17 cellular contexts compared by ENCODE assay signal in genomic region chr18:62280058-62280457, GRCh38. TPM values are rescaled to one million over a fixed set of nuclear protein-coding genes. Genes with fewer than 3 reads are reported as not detected.
DNase-seq lines count a peak whose midpoint lies in the region; ATAC-seq and FAIRE-seq lines count a peak whose summit lies in the region.
"Had no signal": no experiment of that assay in that cellular context is flagged by ENCODE, and none has a peak within 500 bp of the region (broad histone marks: within the 10 kb centered on the region; RNA-seq: fewer than 3 reads in every experiment).

No MANE protein-coding gene starts in this region.

- peaks cover 12% of the 10 kb centered on the region for H3K4me1 Mint-ChIP-seq in activated T-helper 17 cell treated with anti-CD3 and anti-CD28 coated beads, Interleukin-2, amount 50 U/mL, for 72 hours
- peaks cover 20% of the 10 kb centered on the region for H3K4me1 Mint-ChIP-seq in stimulated activated effector memory CD8-positive, alpha-beta T cell treated with anti-CD3 and anti-CD28 coated beads, Interleukin-12 subunit alpha, Interleukin-12 subunit beta, amount 100 ng/mL, for 72 hours
- H3K4me1 Mint-ChIP-seq in activated CD4-positive, alpha-beta T cell treated with anti-CD3 and anti-CD28 coated beads for 36 hours: peaks cover 25% of the 10 kb centered on the region

- ATAC-seq in activated T-helper 17 cell treated with anti-CD3 and anti-CD28 coated beads, Interleukin-2, amount 50 U/mL, for 72 hours (replicated peaks): peak; percentile 31
- peak; percentile 59 for ATAC-seq in stimulated activated effector memory CD8-positive, alpha-beta T cell treated with anti-CD3 and anti-CD28 coated beads, Interleukin-12 subunit alpha, Interleukin-12 subunit beta, amount 100 ng/mL, for 72 hours
- ATAC-seq in activated CD4-positive, alpha-beta T cell treated with anti-CD3 and anti-CD28 coated beads for 36 hours: no peak
- no peak for ATAC-seq in GM21381 (IDR thresholded peaks at IDR 0.05; ENCODE audit: unreplicated experiment)

- no peak for FAIRE-seq in HTR-8/SVneo (lab: Jason Lieb, UNC)

- H3K27ac Mint-ChIP-seq in activated T-helper 17 cell treated with anti-CD3 and anti-CD28 coated beads, Interleukin-2, amount 50 U/mL, for 72 hours: no peak overlapping the region
- no peak overlapping the region for H3K27ac Mint-ChIP-seq in stimulated activated effector memory CD8-positive, alpha-beta T cell treated with anti-CD3 and anti-CD28 coated beads, Interleukin-12 subunit alpha, Interleukin-12 subunit beta, amount 100 ng/mL, for 72 hours
- H3K27ac Mint-ChIP-seq in activated CD4-positive, alpha-beta T cell treated with anti-CD3 and anti-CD28 coated beads for 36 hours: no peak overlapping the region

- CTCF ChIA-PET in activated CD4-positive, alpha-beta T cell treated with anti-CD3 and anti-CD28 coated beads for 36 hours (lab: Charles Lee): interaction anchor here (1.1 to 1.4 kb wide), 4 partner anchors 28 to 77 kb away, joined by 3 to 4 read pairs (median 3); no protein-coding TSS in a partner anchor

- H3K36me3 Mint-ChIP-seq in activated T-helper 17 cell treated with anti-CD3 and anti-CD28 coated beads, Interleukin-2, amount 50 U/mL, for 72 hours (ENCODE audit: low read depth): peaks cover 53% of the 10 kb centered on the region
- peaks cover 85% of the 10 kb centered on the region for H3K36me3 Mint-ChIP-seq in stimulated activated effector memory CD8-positive, alpha-beta T cell treated with anti-CD3 and anti-CD28 coated beads, Interleukin-12 subunit alpha, Interleukin-12 subunit beta, amount 100 ng/mL, for 72 hours
- H3K36me3 Mint-ChIP-seq in activated CD4-positive, alpha-beta T cell treated with anti-CD3 and anti-CD28 coated beads for 36 hours (ENCODE audit: low read depth): peaks cover 34% of the 10 kb centered on the region

- DNase-seq in NCI-H748 (lab: John Stamatoyannopoulos, UW; ENCODE audit: unreplicated experiment): peak; percentile 34
- no peak for DNase-seq in NCI-H748 treated with DMSO at 0.1 percent for 48 hours (lab: John Stamatoyannopoulos, UW)
- DNase-seq in NCI-H1417 treated with DMSO at 0.1 percent for 48 hours (lab: John Stamatoyannopoulos, UW): peak; percentile 66
- DNase-seq in stimulated activated effector memory CD8-positive, alpha-beta T cell treated with anti-CD3 and anti-CD28 coated beads, Interleukin-12 subunit alpha, Interleukin-12 subunit beta, amount 100 ng/mL, for 72 hours (ENCODE audit: low spot score in 2 of 2): no peak
- no peak for DNase-seq in activated CD4-positive, alpha-beta T cell treated with anti-CD3 and anti-CD28 coated beads for 36 hours
- no peak for DNase-seq in HTR-8/SVneo (ENCODE audit: insufficient read length, low spot score)
- DNase-seq: 8988T; Karpas-422; NCI-H1436 treated with DMSO at 0.1 percent for 48 hours; NCI-H2227 treated with DMSO at 0.1 percent for 48 hours; NK-92 treated with Interleukin-12 subunit alpha and Interleukin-12 subunit beta, amount 100 ng/mL, for 24 hours; PC-9; Right ventricle myocardium superior; RPMI8226 had no signal

- no peaks in the 10 kb centered on the region for H3K27me3 Mint-ChIP-seq in activated T-helper 17 cell treated with anti-CD3 and anti-CD28 coated beads, Interleukin-2, amount 50 U/mL, for 72 hours
- no peaks in the 10 kb centered on the region for H3K27me3 Mint-ChIP-seq in activated CD4-positive, alpha-beta T cell treated with anti-CD3 and anti-CD28 coated beads for 36 hours

- POLR2A ChIA-PET in activated CD4-positive, alpha-beta T cell treated with anti-CD3 and anti-CD28 coated beads for 36 hours (lab: Charles Lee): interaction anchor here (0.9 kb wide), 1 partner anchor 21 kb away, joined by 3 read pairs; no protein-coding TSS in a partner anchor

- no peaks in the 10 kb centered on the region for H3K9me3 Mint-ChIP-seq in activated T-helper 17 cell treated with anti-CD3 and anti-CD28 coated beads, Interleukin-2, amount 50 U/mL, for 72 hours
- H3K9me3 Mint-ChIP-seq in stimulated activated effector memory CD8-positive, alpha-beta T cell treated with anti-CD3 and anti-CD28 coated beads, Interleukin-12 subunit alpha, Interleukin-12 subunit beta, amount 100 ng/mL, for 72 hours: no peaks in the 10 kb centered on the region
- no peaks in the 10 kb centered on the region for H3K9me3 Mint-ChIP-seq in activated CD4-positive, alpha-beta T cell treated with anti-CD3 and anti-CD28 coated beads for 36 hours (ENCODE audit: low read depth)

- H3K4me3 Mint-ChIP-seq in activated T-helper 17 cell treated with anti-CD3 and anti-CD28 coated beads, Interleukin-2, amount 50 U/mL, for 72 hours: no peak overlapping the region
- no peak overlapping the region for H3K4me3 Mint-ChIP-seq in stimulated activated effector memory CD8-positive, alpha-beta T cell treated with anti-CD3 and anti-CD28 coated beads, Interleukin-12 subunit alpha, Interleukin-12 subunit beta, amount 100 ng/mL, for 72 hours
- H3K4me3 Mint-ChIP-seq in activated CD4-positive, alpha-beta T cell treated with anti-CD3 and anti-CD28 coated beads for 36 hours: no peak overlapping the region

- intact Hi-C loops in activated CD4-positive, alpha-beta T cell treated with anti-CD3 and anti-CD28 coated beads for 36 hours (cut with DNase I, micrococcal nuclease): loop anchor here (2.0 to 5.0 kb wide), 3 partner anchors 117 to 227 kb away; no protein-coding TSS in a partner anchor

RNA-seq across cellular contexts. Expression of gene TNFRSF11A, which starts 45.1 kb away (rescaled TPM):
- 10 to 100 TPM; 26.8 to 41.9 TPM for total RNA-seq in activated T-helper 17 cell treated with anti-CD3 and anti-CD28 coated beads, Interleukin-2, amount 50 U/mL, for 72 hours
- total RNA-seq in activated CD4-positive, alpha-beta T cell treated with anti-CD3 and anti-CD28 coated beads for 36 hours: 1 to 10 TPM; 6.9 to 9.3 TPM
- total RNA-seq: SJSA1 had no signal

Comparison
In these comparisons a context has a peak if more than half of its experiments do, and no peak if none do; other contexts are left out.
1. DNase-seq: peak in NCI-H748 (single experiment) and NCI-H1417 treated with DMSO at 0.1 percent for 48 hours (single experiment); none in NCI-H748 treated with DMSO at 0.1 percent for 48 hours (single experiment), stimulated activated effector memory CD8-positive, alpha-beta T cell treated with anti-CD3 and anti-CD28 coated beads, Interleukin-12 subunit alpha, Interleukin-12 subunit beta, amount 100 ng/mL, for 72 hours (0 of 2), activated CD4-positive, alpha-beta T cell treated with anti-CD3 and anti-CD28 coated beads for 36 hours (single experiment) and HTR-8/SVneo (single experiment).
2. ATAC-seq: peak in activated T-helper 17 cell treated with anti-CD3 and anti-CD28 coated beads, Interleukin-2, amount 50 U/mL, for 72 hours (single experiment) and stimulated activated effector memory CD8-positive, alpha-beta T cell treated with anti-CD3 and anti-CD28 coated beads, Interleukin-12 subunit alpha, Interleukin-12 subunit beta, amount 100 ng/mL, for 72 hours (single experiment); none in activated CD4-positive, alpha-beta T cell treated with anti-CD3 and anti-CD28 coated beads for 36 hours (single experiment) and GM21381 (single experiment).